8 cellular contexts compared by ENCODE assay signal in the genomic region with DNA sequence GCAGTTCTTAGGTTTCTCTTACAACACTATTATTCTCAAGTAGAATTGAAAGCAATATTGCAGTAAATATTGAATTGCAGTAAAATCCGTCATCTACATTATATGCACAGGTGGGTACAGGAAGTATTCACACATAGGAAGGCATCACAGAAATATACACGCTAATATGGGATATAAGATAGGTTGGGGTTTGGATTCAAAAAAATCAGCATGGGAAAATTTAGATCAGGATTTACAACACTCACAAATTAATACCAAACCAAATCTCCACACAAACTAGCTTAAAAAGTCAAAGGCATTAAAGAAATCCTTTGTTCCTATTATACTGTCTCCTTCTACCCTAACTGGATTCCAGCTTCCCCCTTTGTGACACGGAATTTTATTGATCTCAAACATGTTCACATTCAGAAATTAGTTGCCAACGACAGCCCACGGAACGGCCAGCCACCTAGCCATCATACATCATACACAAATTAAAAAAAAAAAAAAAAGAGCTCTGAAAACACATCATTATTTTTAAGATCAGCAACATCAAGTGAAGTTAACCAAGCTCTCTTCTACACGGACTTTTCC. TPM values are rescaled to one million over a fixed set of nuclear protein-coding genes. Genes with fewer than 3 reads are reported as not detected.
DNase-seq lines count a peak whose midpoint lies in the region; ATAC-seq and TF ChIP-seq lines count a peak whose summit lies in the region.

No MANE protein-coding gene starts in this region.

- peak overlapping the region; percentile 49; the same call in 1 of the 2 replicates for H3K9ac ChIP-seq in ES-I3 (ENCODE audit: low read depth, low read length)
- no peak overlapping the region for H3K9ac ChIP-seq in KMS-11

- no peaks in the 10 kb centered on the region for H3K9me3 Mint-ChIP-seq in natural killer cell treated with Interleukin-12 subunit alpha and Interleukin-12 subunit beta and Interleukin-15 and Interleukin-18, amount 100 ng/mL, for 72 hours

- H3K27me3 Mint-ChIP-seq in natural killer cell treated with Interleukin-12 subunit alpha and Interleukin-12 subunit beta and Interleukin-15 and Interleukin-18, amount 100 ng/mL, for 72 hours = peaks cover 31 to 57% of the 10 kb centered on the region in 2 donors

- H3K4me1 Mint-ChIP-seq in natural killer cell treated with Interleukin-12 subunit alpha and Interleukin-12 subunit beta and Interleukin-15 and Interleukin-18, amount 100 ng/mL, for 72 hours (ENCODE audit: low read depth in 2 of 2) = peaks cover 22 to 26% of the 10 kb centered on the region in 2 donors

- DNase-seq in natural killer cell treated with Interleukin-12 subunit alpha and Interleukin-12 subunit beta and Interleukin-15 and Interleukin-18, amount 100 ng/mL, for 72 hours (ENCODE audit: low spot score) = no peak
- DNase-seq in DMS153 (lab: John Stamatoyannopoulos, UW) = no peak
- no peak for DNase-seq in NCI-H82 treated with DMSO at 0.1 percent for 48 hours (lab: John Stamatoyannopoulos, UW; ENCODE audit: unreplicated experiment)
- no peak for DNase-seq in cerebellar nuclear complex (lab: John Stamatoyannopoulos, UW)

- no peaks in the 10 kb centered on the region for H3K36me3 ChIP-seq in ES-I3 (ENCODE audit: insufficient read depth, low read length)
- no peaks in the 10 kb centered on the region for H3K36me3 ChIP-seq in KMS-11 (ENCODE audit: insufficient read depth)
- H3K36me3 ChIP-seq in ectodermal cell (ENCODE audit: control insufficient read depth, insufficient read depth, low read length) = no peaks in the 10 kb centered on the region

- no peak overlapping the region for H3K27ac ChIP-seq in KMS-11
- peak overlapping the region; percentile 41 for H3K27ac ChIP-seq in ectodermal cell (ENCODE audit: insufficient read depth, low read depth, low read length, poor library complexity, severe bottlenecking)

- no peak overlapping the region for H3K4me3 ChIP-seq in KMS-11 (IDR thresholded peaks at IDR 0.05; ENCODE audit: insufficient read depth, low read depth, low read length)
- peak overlapping the region; percentile 82 for H3K4me3 ChIP-seq in ectodermal cell (ENCODE audit: insufficient read depth, low read depth, low read length)

- no peaks in the 10 kb centered on the region for H3K9me3 ChIP-seq in ES-I3 (ENCODE audit: control insufficient read depth, insufficient read depth, low read length)
- no peaks in the 10 kb centered on the region for H3K9me3 ChIP-seq in ectodermal cell (ENCODE audit: control insufficient read depth, low read length)

- H3K27ac Mint-ChIP-seq in natural killer cell treated with Interleukin-12 subunit alpha and Interleukin-12 subunit beta and Interleukin-15 and Interleukin-18, amount 100 ng/mL, for 72 hours = no peak overlapping the region

- H3K27me3 ChIP-seq in KMS-11 (ENCODE audit: insufficient read depth, low read depth) (peaks cover 6% of the 10 kb centered on the region; the same call in 1 of the 2 replicates), ectodermal cell (ENCODE audit: control insufficient read depth, insufficient read depth, low read length, poor library complexity, severe bottlenecking) (no peaks in the 10 kb centered on the region)

- H3K36me3 Mint-ChIP-seq in natural killer cell treated with Interleukin-12 subunit alpha and Interleukin-12 subunit beta and Interleukin-15 and Interleukin-18, amount 100 ng/mL, for 72 hours = no peaks in the 10 kb centered on the region

- H3K4me3 Mint-ChIP-seq in natural killer cell treated with Interleukin-12 subunit alpha and Interleukin-12 subunit beta and Interleukin-15 and Interleukin-18, amount 100 ng/mL, for 72 hours = peak overlapping the region; percentile 98

- H2AFZ ChIP-seq in KMS-11 (ENCODE audit: low read depth) = no peak overlapping the region

- H3K4me1 ChIP-seq in ES-I3 (ENCODE audit: insufficient read depth, low read length) = peaks cover 42% of the 10 kb centered on the region
- H3K4me1 ChIP-seq in KMS-11 (ENCODE audit: low read depth, poor library complexity, severe bottlenecking) = peaks cover 38% of the 10 kb centered on the region
- H3K4me1 ChIP-seq in ectodermal cell (ENCODE audit: control insufficient read depth, insufficient read depth, low read length) = peaks cover 34% of the 10 kb centered on the region

- TF ChIP-seq CTCF in KMS-11 (conservative IDR thresholded peaks at IDR 0.05; ENCODE audit: low read depth, low read length) = no peak

- peak overlapping the region; percentile 91 for H3K4me2 ChIP-seq in KMS-11

- no peaks in the 10 kb centered on the region; the same call in 1 of the 2 replicates for H4K20me1 ChIP-seq in KMS-11 (ENCODE audit: insufficient read depth)

- no peak for ATAC-seq in natural killer cell treated with Interleukin-12 subunit alpha and Interleukin-12 subunit beta and Interleukin-15 and Interleukin-18, amount 100 ng/mL, for 72 hours
- no peak for ATAC-seq in GM18873 (IDR thresholded peaks at IDR 0.05; ENCODE audit: low FRiP score, unreplicated experiment)

- WGBS in ectodermal cell, 2 experiments = 0 to 18% methylated on average over 5 to 6 of the region's 7 CpGs

- H3K79me2 ChIP-seq in KMS-11 (ENCODE audit: insufficient read depth, low read depth) = 0 out of 2 replicates have a peak, but pooled peaks cover 5% of the 10 kb centered on the region

RNA-seq across cellular contexts. Expression of a gene that starts 2.2 kb away (rescaled TPM):
- 247 TPM for polyA plus RNA-seq in ectodermal cell (2013, experiment 1 of 4)
- polyA plus RNA-seq in ectodermal cell (2013, experiment 2 of 4) = 281 TPM
- polyA plus RNA-seq in ectodermal cell (2013, experiment 3 of 4) = 175 TPM
- 190 TPM for polyA plus RNA-seq in ectodermal cell (2013, experiment 4 of 4)
- 1 to 10 TPM; 2.0 to 3.8 TPM for total RNA-seq in natural killer cell treated with Interleukin-12 subunit alpha and Interleukin-12 subunit beta and Interleukin-15 and Interleukin-18, amount 100 ng/mL, for 72 hours

RNA-seq across cellular contexts. Expression of a gene that starts 8.1 kb away (rescaled TPM):
- 9.5 TPM for polyA plus RNA-seq in ectodermal cell (2013, experiment 1 of 4)
- 8.0 TPM for polyA plus RNA-seq in ectodermal cell (2013, experiment 2 of 4)
- 6.0 TPM for polyA plus RNA-seq in ectodermal cell (2013, experiment 3 of 4)
- 5.8 TPM for polyA plus RNA-seq in ectodermal cell (2013, experiment 4 of 4)
- not detected for total RNA-seq in natural killer cell treated with Interleukin-12 subunit alpha and Interleukin-12 subunit beta and Interleukin-15 and Interleukin-18, amount 100 ng/mL, for 72 hours
